In genomic region chr14:69877492-69877891, GRCh38 we compare ENCODE assay signal across 9 cellular contexts. TPM values are rescaled to one million over a fixed set of nuclear protein-coding genes. Genes with fewer than 3 reads are reported as not detected.
DNase-seq lines count a peak whose midpoint lies in the region; ATAC-seq and TF ChIP-seq lines count a peak whose summit lies in the region.
"Had no signal": no experiment of that assay in that cellular context is flagged by ENCODE, and none has a peak within 500 bp of the region (broad histone marks: within the 10 kb centered on the region; RNA-seq: fewer than 3 reads in every experiment).

No MANE protein-coding gene starts in this region.

- in situ Hi-C loops in gastrocnemius medialis (cut with MboI; ENCODE audit: low sequenced_read_pairs in 4 of 4): no loop called here

- peak overlapping the region in 1 of 4 donors; percentile 33 for H3K27ac ChIP-seq in gastrocnemius medialis

- intact Hi-C loops in gastrocnemius medialis (cut with DNase I; ENCODE audit: low total_unique reads): loop anchor here (2.0 kb wide), 1 partner anchor 149 kb away; no protein-coding TSS in a partner anchor

- TF ChIP-seq POLR2A in gastrocnemius medialis (IDR thresholded peaks at IDR 0.05): no peak

- ATAC-seq in gastrocnemius medialis (peak in 1 of 2 donors; percentile 41), GM21529 (IDR thresholded peaks at IDR 0.05; ENCODE audit: unreplicated experiment) (no peak)

- H3K4me3 ChIP-seq in epithelial cell of esophagus (ENCODE audit: low read length) (no peak overlapping the region), gastrocnemius medialis (no peak overlapping the region)

- DNase-seq in NCI-H1105 treated with DMSO at 0.1 percent for 48 hours (lab: John Stamatoyannopoulos, UW) (peak; percentile 9), NCI-H1105 (lab: John Stamatoyannopoulos, UW) (no peak), NCI-H748 (lab: John Stamatoyannopoulos, UW; ENCODE audit: unreplicated experiment) (peak; percentile 69), epithelial cell of esophagus (ENCODE audit: low read depth) (peak; percentile 60), gastrocnemius medialis (no peak), hepatic stellate cell (ENCODE audit: low spot score) (no peak)
- no peak for DNase-seq in activated CD4-positive, alpha-beta T cell treated with anti-CD3 and anti-CD28 coated beads for 4 hours
- DNase-seq: NCI-H446 treated with DMSO at 0.1 percent for 48 hours had no signal

- H3K9me3 ChIP-seq in gastrocnemius medialis: no peaks in the 10 kb centered on the region

- no peaks in the 10 kb centered on the region for H3K36me3 ChIP-seq in gastrocnemius medialis

- no peaks in the 10 kb centered on the region for H3K27me3 ChIP-seq in gastrocnemius medialis

- TF ChIP-seq CTCF in epithelial cell of esophagus (IDR thresholded peaks at IDR 0.05; ENCODE audit: insufficient read depth, low read depth, low read length, missing control alignments) (peak; percentile 55), gastrocnemius medialis (IDR thresholded peaks at IDR 0.05 in 4 of 5, conservative IDR thresholded peaks at IDR 0.05 in 1 of 5) (peak in 4 of 5 experiments; percentile 32 to 60 (median 46))

- H3K4me1 ChIP-seq in gastrocnemius medialis: peaks cover 6 to 14% of the 10 kb centered on the region in 2 donors

RNA-seq across cellular contexts. Expression of gene SMOC1, which starts 1.7 kb away (rescaled TPM):
- 10 to 100 TPM in 1 of 4 donors, 1 to 10 TPM in 3; 2.7 to 10.2 (median 7.8) TPM for total RNA-seq in gastrocnemius medialis

Comparison
In these comparisons a context has a peak if more than half of its experiments do, and no peak if none do; other contexts are left out.
1. DNase-seq: peak in NCI-H1105 treated with DMSO at 0.1 percent for 48 hours (single experiment), NCI-H748 (single experiment) and epithelial cell of esophagus (single experiment); none in NCI-H1105 (single experiment), gastrocnemius medialis (0 of 2), hepatic stellate cell (single experiment) and activated CD4-positive, alpha-beta T cell treated with anti-CD3 and anti-CD28 coated beads for 4 hours (0 of 2).